8 cellular contexts compared by ENCODE assay signal in genomic region chr4:7805533-7806079, GRCh38.
DNase-seq lines count a peak whose midpoint lies in the region; ATAC-seq and TF ChIP-seq lines count a peak whose summit lies in the region.

No MANE protein-coding gene starts in this region.

- H3K9me3 ChIP-seq in mesenchymal stem cell (ENCODE audit: control insufficient read depth, low read length), result peaks cover 12% of the 10 kb centered on the region

- intact Hi-C loops in Right ventricle myocardium inferior (cut with DNase I), result loop anchor here (1.0 to 10.0 kb wide), 2 partner anchors 182 to 379 kb away; no protein-coding TSS in a partner anchor
- intact Hi-C loops in cardiac septum (cut with DNase I), result loop anchor here (1.0 to 10.0 kb wide), 4 partner anchors 17 to 379 kb away; partner anchors contain the start of gene AFAP1

- peak overlapping the region; percentile 85 for H2BK15ac ChIP-seq in mesenchymal stem cell (ENCODE audit: low read depth, poor library complexity, severe bottlenecking)

- no peak overlapping the region for H2BK5ac ChIP-seq in mesenchymal stem cell (ENCODE audit: low read depth, low read length, poor library complexity, severe bottlenecking)

- peaks cover 36% of the 10 kb centered on the region for H3K4me1 ChIP-seq in mesenchymal stem cell (ENCODE audit: control insufficient read depth, insufficient read depth, low read depth, low read length)

- no peak for TF ChIP-seq CTCF in coronary artery (IDR thresholded peaks at IDR 0.05)

- ATAC-seq in Right ventricle myocardium inferior (peak; percentile 16), HG03354 (IDR thresholded peaks at IDR 0.05; ENCODE audit: poor library complexity, severe bottlenecking, unreplicated experiment) (no peak), HG02798 (IDR thresholded peaks at IDR 0.05; ENCODE audit: poor library complexity, unreplicated experiment) (no peak), GM21526 (IDR thresholded peaks at IDR 0.05; ENCODE audit: low FRiP score, unreplicated experiment) (no peak)

- peak overlapping the region; percentile 82 for H4K8ac ChIP-seq in mesenchymal stem cell (ENCODE audit: low read length)

- peak overlapping the region; percentile 63 for H2AK5ac ChIP-seq in mesenchymal stem cell (ENCODE audit: low read length, severe bottlenecking)

- no peaks in the 10 kb centered on the region for H3K27me3 ChIP-seq in mesenchymal stem cell (ENCODE audit: control insufficient read depth in 1 of 2, insufficient read depth in 1 of 2, low read length in 2 of 2)

- peak overlapping the region; percentile 74 to 93 for H3K27ac ChIP-seq in coronary artery
- H3K27ac ChIP-seq in mesenchymal stem cell (ENCODE audit: low read length, poor library complexity, severe bottlenecking), result peak overlapping the region; percentile 92

- H2BK120ac ChIP-seq in mesenchymal stem cell (ENCODE audit: low read depth, low read length), result peak overlapping the region; percentile 8

- 60% methylated on average over 11 of the region's 11 CpGs for WGBS in mesenchymal stem cell

- H3K14ac ChIP-seq in mesenchymal stem cell (ENCODE audit: low read length in 2 of 2), result no peak overlapping the region

- peaks cover 42 to 64% of the 10 kb centered on the region in 2 experiments for H3K36me3 ChIP-seq in mesenchymal stem cell (ENCODE audit: control insufficient read depth in 1 of 2, insufficient read depth in 2 of 2, low read depth in 1 of 2, low read length in 2 of 2)

- peaks cover 23% of the 10 kb centered on the region for H3K79me1 ChIP-seq in mesenchymal stem cell (replicated peaks; ENCODE audit: low read length, poor library complexity, severe bottlenecking)

- H2AFZ ChIP-seq in mesenchymal stem cell (ENCODE audit: low read depth, low read length), result no peak overlapping the region

- H3K9ac ChIP-seq in mesenchymal stem cell (ENCODE audit: low read length), result peak overlapping the region; percentile 34

- H4K91ac ChIP-seq in mesenchymal stem cell (ENCODE audit: low read length), result no peak overlapping the region

- no peak overlapping the region for H3K4me2 ChIP-seq in mesenchymal stem cell (ENCODE audit: low read length, poor library complexity, severe bottlenecking)

- peak overlapping the region; percentile 31 to 44 for H3K4ac ChIP-seq in mesenchymal stem cell (ENCODE audit: low read depth in 1 of 2, low read length in 2 of 2)

- H3K18ac ChIP-seq in mesenchymal stem cell (ENCODE audit: low read depth in 1 of 2, low read length in 2 of 2), result peak overlapping the region in 1 of 2 experiments; percentile 81

- no peak overlapping the region for H3K23ac ChIP-seq in mesenchymal stem cell (ENCODE audit: low read length in 2 of 2)

- peak overlapping the region; percentile 56 for H3K4me3 ChIP-seq in coronary artery
- H3K4me3 ChIP-seq in mesenchymal stem cell (ENCODE audit: insufficient read depth in 1 of 2, low read depth in 1 of 2, low read length in 2 of 2), result peak overlapping the region in 1 of 2 experiments; percentile 5

- peak overlapping the region; percentile 60 to 75 for H2BK12ac ChIP-seq in mesenchymal stem cell (ENCODE audit: low read length in 2 of 2)

- DNase-seq in Right ventricle myocardium inferior (ENCODE audit: missing footprints) (no peak), cardiac septum (ENCODE audit: low spot score) (no peak), coronary artery (ENCODE audit: low spot score) (peak; percentile 87), mesenchymal stem cell (peak; percentile 67), NCI-H1436 (lab: John Stamatoyannopoulos, UW) (no peak)

Comparison
In these comparisons a context has a peak if more than half of its experiments do, and no peak if none do; other contexts are left out.
1. DNase-seq: peak in coronary artery (single experiment) and mesenchymal stem cell (single experiment); none in Right ventricle myocardium inferior (single experiment), cardiac septum (single experiment) and NCI-H1436 (single experiment).